In the genomic region with DNA sequence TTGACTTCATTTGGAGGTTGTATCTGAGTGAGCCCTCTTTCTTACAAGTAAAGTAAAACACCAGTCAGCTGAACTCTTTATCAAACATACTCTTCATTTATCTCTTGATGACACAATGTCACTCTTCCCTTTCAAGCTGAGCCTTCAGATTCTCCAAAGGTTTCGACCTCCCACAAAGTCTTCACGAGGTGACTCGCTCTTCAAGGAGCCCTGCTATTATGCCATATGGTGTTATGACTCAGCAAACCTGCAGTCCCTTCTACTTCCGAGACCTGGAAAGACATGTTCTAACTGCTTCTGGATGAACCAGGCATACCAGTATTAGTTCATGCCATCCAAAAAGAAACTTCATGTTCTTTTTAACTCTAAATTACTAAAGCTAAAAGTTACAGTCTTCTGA, we compare ENCODE assay signal across 1 cellular context.
A peak's percentile ranks its signal among the peaks of the same experiment; 100 is the strongest.
TF ChIP-seq lines count a peak whose summit lies in the region.

No MANE protein-coding gene starts in this region.

TF ChIP-seq in HepG2, 621 proteins besides CTCF, POLR2A, EP300 and RAD21:
- TF ChIP-seq SOX13 (IDR thresholded peaks at IDR 0.05) = no peak
- TF ChIP-seq SOX13 (CRISPR knock-in tag; conservative IDR thresholded peaks at IDR 0.05 in 1 of 2, IDR thresholded peaks at IDR 0.05 in 1 of 2) = no peak
- TF ChIP-seq NFE2L2 (IDR thresholded peaks at IDR 0.05; ENCODE audit: low read length) = 0 out of 2 replicates have a peak, but pooled peaks have one; percentile 45
- peak; percentile 19; the same call in 1 of the 2 replicates for TF ChIP-seq NFE2 (CRISPR knock-in tag; IDR thresholded peaks at IDR 0.05)
- no peak for TF ChIP-seq SNAI1 (CRISPR knock-in tag; IDR thresholded peaks at IDR 0.05; ENCODE audit: borderline replicate concordance)
- TF ChIP-seq HMGA1 (CRISPR knock-in tag; conservative IDR thresholded peaks at IDR 0.05) = no peak
- peak; percentile 61 for TF ChIP-seq FOSL2 (CRISPR knock-in tag; IDR thresholded peaks at IDR 0.05)
